22 cellular contexts compared by ENCODE assay signal in the genomic region with DNA sequence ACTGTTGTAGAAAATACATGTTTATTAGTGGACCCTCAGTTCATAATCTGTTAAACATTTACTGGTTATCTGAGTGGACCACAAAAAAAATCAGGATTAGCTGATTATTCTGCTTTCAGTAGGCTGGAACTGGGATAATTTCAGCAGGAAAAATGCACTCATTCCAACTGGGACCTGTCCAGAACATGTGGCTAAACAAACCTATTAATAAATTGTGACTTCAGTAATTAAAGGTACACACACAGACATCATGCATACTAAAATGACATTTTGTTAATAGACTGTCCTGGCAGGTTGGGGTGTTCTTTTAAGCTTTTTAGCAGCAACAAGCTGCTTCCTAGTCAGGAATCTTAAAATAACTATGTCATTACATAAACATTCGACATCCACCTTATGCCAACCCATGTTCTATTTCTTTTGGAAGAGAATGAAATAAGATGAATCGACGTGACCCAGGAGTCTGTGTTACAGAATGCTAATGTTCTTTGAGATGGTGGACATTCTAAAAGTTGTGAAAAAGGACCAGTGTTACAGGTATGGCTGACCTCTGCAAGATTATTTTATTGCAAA.
DNase-seq lines count a peak whose midpoint lies in the region; ATAC-seq, FAIRE-seq and TF ChIP-seq lines count a peak whose summit lies in the region.
"Had no signal": no experiment of that assay in that cellular context is flagged by ENCODE, and none has a peak within 500 bp of the region (broad histone marks: within the 10 kb centered on the region; RNA-seq: fewer than 3 reads in every experiment).

No MANE protein-coding gene starts in this region.

- peak; percentile 51 for DNase-seq in astrocyte (ENCODE audit: low read depth)
- no peak for DNase-seq in esophagus muscularis mucosa (ENCODE audit: extremely low spot score)
- DNase-seq in osteoblast (ENCODE audit: insufficient read length, low spot score, missing footprints) = peak; percentile 10
- DNase-seq in GM13977 (ENCODE audit: low spot score) = no peak
- no peak for DNase-seq in WTC11 (ENCODE audit: low spot score)
- DNase-seq: DND-41, GF-D8, H7, Kasumi-1, MM.1S, NCI-H1092 treated with DMSO at 0.1 percent for 48 hours, NCI-H2081 treated with DMSO at 0.1 percent for 48 hours, NCI-H510A treated with DMSO at 0.1 percent for 48 hours, NCI-H82, PC-3 had no signal

- no peaks in the 10 kb centered on the region for H3K27me3 Mint-ChIP-seq in astrocyte (ENCODE audit: low read depth, unreplicated experiment)
- no peaks in the 10 kb centered on the region for H3K27me3 Mint-ChIP-seq in WTC11 (ENCODE audit: low read depth)
- H3K27me3 Mint-ChIP-seq: IgD-negative memory B cell had no signal

- no peaks in the 10 kb centered on the region for H3K9me3 Mint-ChIP-seq in astrocyte (ENCODE audit: unreplicated experiment)
- peaks cover 23% of the 10 kb centered on the region for H3K9me3 Mint-ChIP-seq in WTC11

- CTCF ChIA-PET in WTC11 (lab: Charles Lee) = no interaction called here

- H3K4me2 ChIP-seq in astrocyte (ENCODE audit: low read length) (peak overlapping the region; percentile 19), osteoblast (ENCODE audit: insufficient read depth, low read length) (no peak overlapping the region)
- H3K4me2 ChIP-seq: BLaER1 treated with 17β-estradiol and CSF1 and Interleukin-3, amounts not matched to agents 10 nM and 100 nM had no signal

- H3K79me2 ChIP-seq in ACC112 (ENCODE audit: control insufficient read depth, insufficient read depth, low read length, unreplicated experiment) = no peaks in the 10 kb centered on the region
- no peaks in the 10 kb centered on the region for H3K79me2 ChIP-seq in astrocyte (ENCODE audit: insufficient read depth, low read length)
- no peaks in the 10 kb centered on the region for H3K79me2 ChIP-seq in osteoblast (ENCODE audit: insufficient read depth, low read length)

- H3K4me1 Mint-ChIP-seq in astrocyte (ENCODE audit: low read depth, unreplicated experiment) (peaks cover 23% of the 10 kb centered on the region), WTC11 (no peaks in the 10 kb centered on the region)

- no peak for TF ChIP-seq POLR2A in esophagus muscularis mucosa (IDR thresholded peaks at IDR 0.05; ENCODE audit: low read depth)

- H3K36me3 Mint-ChIP-seq in astrocyte (ENCODE audit: low read depth, unreplicated experiment) (no peaks in the 10 kb centered on the region), WTC11 (peaks cover 12% of the 10 kb centered on the region)
- H3K36me3 Mint-ChIP-seq: IgD-negative memory B cell had no signal

- H3K9me3 ChIP-seq in astrocyte (ENCODE audit: insufficient read depth, low read depth, low read length) = no peaks in the 10 kb centered on the region
- peaks cover 0 to 16% (median 8%) of the 10 kb centered on the region in 4 donors for H3K9me3 ChIP-seq in esophagus muscularis mucosa
- no peaks in the 10 kb centered on the region for H3K9me3 ChIP-seq in osteoblast (ENCODE audit: low read depth, low read length)

- WGBS in esophagus muscularis mucosa = 25% methylated on average over 3 of the region's 3 CpGs

- H2AFZ ChIP-seq in ACC112 (ENCODE audit: low read length, unreplicated experiment) (peak overlapping the region; percentile 77), astrocyte (ENCODE audit: low read depth, low read length) (no peak overlapping the region), osteoblast (ENCODE audit: low read length) (no peak overlapping the region)

- ATAC-seq in WTC11 (no peak), HG03457 (IDR thresholded peaks at IDR 0.05; ENCODE audit: unreplicated experiment) (no peak)
- ATAC-seq: PC-3 had no signal

- H3K27ac Mint-ChIP-seq in astrocyte (ENCODE audit: unreplicated experiment) = no peak overlapping the region
- H3K27ac Mint-ChIP-seq in WTC11 = no peak overlapping the region
- H3K27ac Mint-ChIP-seq: IgD-negative memory B cell had no signal

- in situ Hi-C loops in GM13977 (cut with MboI; ENCODE audit: low pct_unique_long_range_greater_than_20kb, low sequenced_read_pairs, unreplicated experiment) = no loop called here

- H3K27ac ChIP-seq in ACC112 (ENCODE audit: low read depth, low read length) (no peak overlapping the region), astrocyte (ENCODE audit: low read depth, low read length) (no peak overlapping the region), esophagus muscularis mucosa (replicated peaks in 1 of 4) (peak overlapping the region; percentile 28 to 62 (median 57)), osteoblast (ENCODE audit: low read depth, low read length) (peak overlapping the region; percentile 7)
- H3K27ac ChIP-seq: BLaER1 treated with 17β-estradiol and CSF1 and Interleukin-3, amounts not matched to agents 10 nM and 100 nM; RWPE1 had no signal

- no peak overlapping the region for H3K4me3 Mint-ChIP-seq in astrocyte (ENCODE audit: unreplicated experiment)
- H3K4me3 Mint-ChIP-seq in WTC11 = no peak overlapping the region
- H3K4me3 Mint-ChIP-seq: IgD-negative memory B cell had no signal

- H3K27me3 ChIP-seq in ACC112 (ENCODE audit: insufficient read depth, low read length) = no peaks in the 10 kb centered on the region
- no peaks in the 10 kb centered on the region for H3K27me3 ChIP-seq in astrocyte (ENCODE audit: insufficient read depth, low read length)
- no peaks in the 10 kb centered on the region for H3K27me3 ChIP-seq in esophagus muscularis mucosa
- H3K27me3 ChIP-seq in osteoblast (ENCODE audit: insufficient read depth, low read length) = no peaks in the 10 kb centered on the region
- H3K27me3 ChIP-seq: BLaER1 treated with 17β-estradiol and CSF1 and Interleukin-3, amounts not matched to agents 10 nM and 100 nM had no signal

- TF ChIP-seq EP300 in esophagus muscularis mucosa (IDR thresholded peaks at IDR 0.05) = no peak

- intact Hi-C loops in esophagus muscularis mucosa (cut with DNase I) = no loop called here

- H3K4me3 ChIP-seq in ACC112 (ENCODE audit: low read depth, low read length) (no peak overlapping the region), astrocyte (ENCODE audit: insufficient read depth, low read depth, low read length) (no peak overlapping the region), esophagus muscularis mucosa (no peak overlapping the region), osteoblast (ENCODE audit: insufficient read depth, low read length) (no peak overlapping the region)
- H3K4me3 ChIP-seq: BLaER1 treated with 17β-estradiol and CSF1 and Interleukin-3, amounts not matched to agents 10 nM and 100 nM had no signal

- POLR2A ChIA-PET in WTC11 (lab: Charles Lee) = no interaction called here

- no peaks in the 10 kb centered on the region for H4K20me1 ChIP-seq in astrocyte (ENCODE audit: insufficient read depth, low read length)
- H4K20me1 ChIP-seq in osteoblast (ENCODE audit: insufficient read depth, low read length) = no peaks in the 10 kb centered on the region
- H4K20me1 ChIP-seq: BLaER1 treated with 17β-estradiol and CSF1 and Interleukin-3, amounts not matched to agents 10 nM and 100 nM had no signal

- FAIRE-seq in astrocyte (lab: Jason Lieb, UNC) = no peak
- FAIRE-seq: A204.1, GM12891 had no signal

- TF ChIP-seq CTCF in astrocyte (IDR thresholded peaks at IDR 0.05; ENCODE audit: insufficient read depth, low read depth, low read length) (no peak), esophagus muscularis mucosa (IDR thresholded peaks at IDR 0.05) (no peak), osteoblast (IDR thresholded peaks at IDR 0.05; ENCODE audit: extremely low read depth, low read depth, low read length) (no peak), GM13977 (IDR thresholded peaks at IDR 0.05; ENCODE audit: extremely low read depth, insufficient read depth, missing control alignments) (no peak), WTC11 (IDR thresholded peaks at IDR 0.05) (no peak)

- peaks cover 32% of the 10 kb centered on the region for H3K4me1 ChIP-seq in ACC112 (ENCODE audit: control insufficient read depth, insufficient read depth, low read length, unreplicated experiment)
- H3K4me1 ChIP-seq in astrocyte (ENCODE audit: insufficient read depth, low read length) = peaks cover 28% of the 10 kb centered on the region
- H3K4me1 ChIP-seq in esophagus muscularis mucosa = peaks cover 19 to 31% (median 27%) of the 10 kb centered on the region in 4 donors
- H3K4me1 ChIP-seq in osteoblast (ENCODE audit: insufficient read depth, low read length) = peaks cover 36% of the 10 kb centered on the region

- H3K9ac ChIP-seq in astrocyte (ENCODE audit: low read length) = no peak overlapping the region
- H3K9ac ChIP-seq: BLaER1 treated with 17β-estradiol and CSF1 and Interleukin-3, amounts not matched to agents 10 nM and 100 nM had no signal

- H3K36me3 ChIP-seq in ACC112 (ENCODE audit: insufficient read depth, low read length) (no peaks in the 10 kb centered on the region), astrocyte (ENCODE audit: insufficient read depth, low read length) (no peaks in the 10 kb centered on the region), esophagus muscularis mucosa (no peaks in the 10 kb centered on the region), osteoblast (ENCODE audit: insufficient read depth, low read length) (no peaks in the 10 kb centered on the region)

TF ChIP-seq in WTC11, 78 proteins besides CTCF, POLR2A, EP300 and RAD21 (continues in another document):
- TF ChIP-seq ATF1 (CRISPR knock-in tag; IDR thresholded peaks at IDR 0.05) (no peak), KAT7 (CRISPR knock-in tag; IDR thresholded peaks at IDR 0.05; ENCODE audit: borderline replicate concordance) (no peak), ZNF138 (CRISPR knock-in tag; conservative IDR thresholded peaks at IDR 0.05) (no peak), GABPB1 (CRISPR knock-in tag; IDR thresholded peaks at IDR 0.05) (no peak), ZBTB21 (CRISPR knock-in tag; IDR thresholded peaks at IDR 0.05; ENCODE audit: borderline replicate concordance) (no peak)
- TF ChIP-seq, protein P1, sequence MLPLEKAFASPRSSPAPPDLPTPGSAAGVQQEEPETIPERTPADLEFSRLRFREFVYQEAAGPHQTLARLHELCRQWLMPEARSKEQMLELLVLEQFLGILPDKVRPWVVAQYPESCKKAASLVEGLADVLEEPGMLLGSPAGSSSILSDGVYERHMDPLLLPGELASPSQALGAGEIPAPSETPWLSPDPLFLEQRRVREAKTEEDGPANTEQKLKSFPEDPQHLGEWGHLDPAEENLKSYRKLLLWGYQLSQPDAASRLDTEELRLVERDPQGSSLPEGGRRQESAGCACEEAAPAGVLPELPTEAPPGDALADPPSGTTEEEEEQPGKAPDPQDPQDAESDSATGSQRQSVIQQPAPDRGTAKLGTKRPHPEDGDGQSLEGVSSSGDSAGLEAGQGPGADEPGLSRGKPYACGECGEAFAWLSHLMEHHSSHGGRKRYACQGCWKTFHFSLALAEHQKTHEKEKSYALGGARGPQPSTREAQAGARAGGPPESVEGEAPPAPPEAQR (CRISPR knock-in tag; IDR thresholded peaks at IDR 0.05) = no peak

Comparison
In these comparisons a context has a peak if more than half of its experiments do, and no peak if none do; other contexts are left out.
1. H3K27ac ChIP-seq: peak in esophagus muscularis mucosa (4 of 4) and osteoblast (single experiment); none in ACC112 (single experiment) and astrocyte (single experiment).
2. DNase-seq: peak in astrocyte (single experiment) and osteoblast (single experiment); none in esophagus muscularis mucosa (single experiment), GM13977 (single experiment) and WTC11 (single experiment).